14 cellular contexts compared by ENCODE assay signal in genomic region chr12:91986084-91986483, GRCh38.
DNase-seq lines count a peak whose midpoint lies in the region; ATAC-seq and TF ChIP-seq lines count a peak whose summit lies in the region.
"Had no signal": no experiment of that assay in that cellular context is flagged by ENCODE, and none has a peak within 500 bp of the region (broad histone marks: within the 10 kb centered on the region; RNA-seq: fewer than 3 reads in every experiment).

No MANE protein-coding gene starts in this region.

- H3K4me1 ChIP-seq in cardiac muscle cell (ENCODE audit: low read depth) (peaks cover 35% of the 10 kb centered on the region), uterus (peaks cover 0 to 18% of the 10 kb centered on the region in 2 donors), lower lobe of right lung (no peaks in the 10 kb centered on the region)
- H3K4me1 ChIP-seq: thyroid gland had no signal

- H3K27me3 Mint-ChIP-seq in activated T-helper 17 cell treated with anti-CD3 and anti-CD28 coated beads, Interleukin-2, amount 50 U/mL, for 72 hours: no peaks in the 10 kb centered on the region

- no peak for TF ChIP-seq POLR2A in uterus (IDR thresholded peaks at IDR 0.05)

- H3K27ac ChIP-seq in cardiac muscle cell: peak overlapping the region; percentile 64
- H3K27ac ChIP-seq in uterus: peak overlapping the region; percentile 60 to 66
- H3K27ac ChIP-seq in lower lobe of right lung: no peak overlapping the region
- H3K27ac ChIP-seq: thyroid gland had no signal

- H3K4me3 Mint-ChIP-seq in activated T-helper 17 cell treated with anti-CD3 and anti-CD28 coated beads, Interleukin-2, amount 50 U/mL, for 72 hours: no peak overlapping the region
- H3K4me3 Mint-ChIP-seq: activated naive CD4-positive, alpha-beta T cell treated with anti-CD3 and anti-CD28 coated beads for 36 hours had no signal

- ATAC-seq in Right ventricle myocardium inferior (no peak), lower lobe of right lung (no peak)
- peak; percentile 11 for ATAC-seq in activated T-helper 17 cell treated with anti-CD3 and anti-CD28 coated beads, Interleukin-2, amount 50 U/mL, for 72 hours (replicated peaks)

- no peaks in the 10 kb centered on the region for H3K36me3 Mint-ChIP-seq in activated T-helper 17 cell treated with anti-CD3 and anti-CD28 coated beads, Interleukin-2, amount 50 U/mL, for 72 hours (ENCODE audit: low read depth)

- H3K4me1 Mint-ChIP-seq in activated T-helper 17 cell treated with anti-CD3 and anti-CD28 coated beads, Interleukin-2, amount 50 U/mL, for 72 hours: peaks cover 9% of the 10 kb centered on the region

- no peak for TF ChIP-seq CTCF in cardiac muscle cell (IDR thresholded peaks at IDR 0.05; ENCODE audit: low read depth, low read length)
- TF ChIP-seq CTCF in uterus (IDR thresholded peaks at IDR 0.05): no peak
- no peak for TF ChIP-seq CTCF in lower lobe of right lung (IDR thresholded peaks at IDR 0.05)

- no peak overlapping the region for H3K27ac Mint-ChIP-seq in activated T-helper 17 cell treated with anti-CD3 and anti-CD28 coated beads, Interleukin-2, amount 50 U/mL, for 72 hours
- H3K27ac Mint-ChIP-seq: activated naive CD4-positive, alpha-beta T cell treated with anti-CD3 and anti-CD28 coated beads for 36 hours had no signal

- H3K36me3 ChIP-seq in cardiac muscle cell (no peaks in the 10 kb centered on the region), uterus (no peaks in the 10 kb centered on the region), lower lobe of right lung (no peaks in the 10 kb centered on the region)
- H3K36me3 ChIP-seq: heart right ventricle, thyroid gland had no signal

- no peaks in the 10 kb centered on the region for H3K9me3 ChIP-seq in cardiac muscle cell (ENCODE audit: low read depth)
- no peaks in the 10 kb centered on the region for H3K9me3 ChIP-seq in uterus
- no peaks in the 10 kb centered on the region for H3K9me3 ChIP-seq in lower lobe of right lung
- H3K9me3 ChIP-seq: thyroid gland had no signal

- H3K27me3 ChIP-seq in cardiac muscle cell: no peaks in the 10 kb centered on the region
- H3K27me3 ChIP-seq in uterus: no peaks in the 10 kb centered on the region
- no peaks in the 10 kb centered on the region for H3K27me3 ChIP-seq in lower lobe of right lung (ENCODE audit: low read depth)
- H3K27me3 ChIP-seq: heart right ventricle, thyroid gland had no signal

- intact Hi-C loops in Right ventricle myocardium inferior (cut with DNase I) (loop anchor here (5.0 kb wide), 2 partner anchors 41 to 169 kb away; no protein-coding TSS in a partner anchor), uterus (cut with DNase I; ENCODE audit: low total_unique reads) (no loop called here), lower lobe of right lung (cut with DNase I) (no loop called here)

- H3K4me3 ChIP-seq in cardiac muscle cell (no peak overlapping the region), uterus (no peak overlapping the region), lower lobe of right lung (no peak overlapping the region)
- H3K4me3 ChIP-seq: heart right ventricle, thyroid gland had no signal

- DNase-seq in cardiac muscle cell (ENCODE audit: low read depth in 1 of 2, low spot score in 1 of 2) (peak in 1 of 2 donors; percentile 22), Right ventricle myocardium inferior (ENCODE audit: missing footprints) (no peak), kidney glomerular epithelial cell (lab: John Stamatoyannopoulos, UW) (peak; percentile 17), uterus (no peak), lower lobe of right lung (no peak), SHP77 (lab: John Stamatoyannopoulos, UW) (no peak)
- DNase-seq in activated naive CD4-positive, alpha-beta T cell treated with Interleukin-2 at 50 U/mL for 16 hours: no peak
- DNase-seq: activated CD4-positive, alpha-beta T cell treated with anti-CD3 and anti-CD28 coated beads, Interleukin-2, amount 50 U/mL, for 1 hour; activated naive CD4-positive, alpha-beta T cell treated with anti-CD3 and anti-CD28 coated beads for 36 hours; DND-41; effector memory CD4-positive, alpha-beta T cell; heart right ventricle; thyroid gland had no signal

- no peaks in the 10 kb centered on the region for H3K9me3 Mint-ChIP-seq in activated T-helper 17 cell treated with anti-CD3 and anti-CD28 coated beads, Interleukin-2, amount 50 U/mL, for 72 hours
- H3K9me3 Mint-ChIP-seq: activated naive CD4-positive, alpha-beta T cell treated with anti-CD3 and anti-CD28 coated beads for 36 hours had no signal
